8 cellular contexts compared by ENCODE assay signal in the genomic region with DNA sequence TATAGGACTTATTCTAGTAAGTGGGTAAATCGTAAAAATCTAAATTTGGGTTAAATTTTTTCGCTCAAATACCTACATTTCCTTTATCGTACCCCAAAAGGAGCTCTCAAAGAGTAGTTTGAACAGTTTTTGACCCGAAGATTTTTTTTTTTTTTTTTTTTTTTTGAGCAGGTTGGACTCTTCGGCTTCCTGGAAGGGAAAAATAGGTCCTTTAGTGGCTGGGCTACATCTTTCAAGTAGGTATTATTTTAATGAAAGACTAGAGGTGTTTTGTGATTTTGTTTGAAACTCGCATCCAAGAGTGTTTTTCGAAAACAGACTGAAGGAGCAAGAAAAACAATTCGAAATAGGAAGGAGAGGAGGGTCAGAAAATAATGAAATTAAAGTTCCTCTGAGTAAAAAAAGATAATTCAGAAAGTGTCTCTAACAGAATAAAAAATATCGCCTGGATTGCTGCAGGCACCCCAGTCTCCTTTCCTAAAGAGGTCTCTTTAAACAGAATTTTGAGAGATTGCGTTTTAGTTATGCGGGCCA. TPM values are rescaled to one million over a fixed set of nuclear protein-coding genes. Genes with fewer than 3 reads are reported as not detected.
DNase-seq lines count a peak whose midpoint lies in the region; ATAC-seq, FAIRE-seq and TF ChIP-seq lines count a peak whose summit lies in the region.

No MANE protein-coding gene starts in this region.

- TF ChIP-seq EP300 in HepG2 (IDR thresholded peaks at IDR 0.05; ENCODE audit: low read depth in 2 of 2, low read length in 2 of 2) (no peak), HepG2 (CRISPR knock-in tag; IDR thresholded peaks at IDR 0.05; ENCODE audit: borderline replicate concordance) (no peak)

- FAIRE-seq in HepG2 (lab: Jason Lieb, UNC) = no peak

- no peaks in the 10 kb centered on the region for H3K9me3 ChIP-seq in HepG2 (ENCODE audit: low read length)

- H3K9me3 Mint-ChIP-seq in type B pancreatic cell = no peaks in the 10 kb centered on the region

- peaks cover 11% of the 10 kb centered on the region for H3K27me3 Mint-ChIP-seq in type B pancreatic cell

- 2% methylated on average over 11 of the region's 11 CpGs for WGBS in HepG2 (ENCODE audit: low lambda C conversion rate)

- no peak for TF ChIP-seq POLR2A in HepG2 (IDR thresholded peaks at IDR 0.05; ENCODE audit: insufficient read depth in 1 of 2, low read depth in 2 of 2, low read length in 2 of 2)

- H3K36me3 ChIP-seq in HepG2 (replicated peaks in 1 of 2; ENCODE audit: control insufficient read depth in 1 of 2, insufficient read depth in 2 of 2, low read length in 2 of 2) = 0 out of 5 replicates have a peak, but pooled peaks cover 1 to 12% of the 10 kb centered on the region in 2 experiments

- H3K79me2 ChIP-seq in HepG2 (ENCODE audit: insufficient read depth, low read length) = peaks cover 70% of the 10 kb centered on the region

- no peak for ATAC-seq in HepG2
- no peak for ATAC-seq in HG03354 (IDR thresholded peaks at IDR 0.05; ENCODE audit: poor library complexity, severe bottlenecking, unreplicated experiment)

- POLR2A ChIA-PET in HepG2 (lab: Yijun Ruan, JAX) = interaction anchor here (1.1 to 3.1 kb wide), 3 partner anchors 8 to 14 kb away, joined by 5 to 66 read pairs (median 9); a partner anchor contains a TSS

- no peak for TF ChIP-seq CTCF in AG10803 (conservative IDR thresholded peaks at IDR 0.05; ENCODE audit: low read length)
- TF ChIP-seq CTCF in HL-60 (IDR thresholded peaks at IDR 0.05; ENCODE audit: insufficient read depth, low read length) = no peak
- TF ChIP-seq CTCF in HepG2 (CRISPR knock-in tag; IDR thresholded peaks at IDR 0.05) = no peak
- no peak for TF ChIP-seq CTCF in type B pancreatic cell (conservative IDR thresholded peaks at IDR 0.05)

- no peak for DNase-seq in AG10803 (ENCODE audit: low read depth)
- DNase-seq in HL-60 (ENCODE audit: low read depth in 1 of 2, low spot score in 1 of 2) = no peak
- DNase-seq in HepG2 (ENCODE audit: low spot score) = no peak
- no peak for DNase-seq in type B pancreatic cell (ENCODE audit: extremely low spot score, unreplicated experiment)
- DNase-seq in SKM-1 (lab: John Stamatoyannopoulos, UW; ENCODE audit: unreplicated experiment) = no peak
- DNase-seq in superior temporal gyrus (ENCODE audit: extremely low spot score) = no peak

- peak overlapping the region; percentile 92 for H3K4me3 Mint-ChIP-seq in type B pancreatic cell

- H3K27ac ChIP-seq in HL-60 (replicated peaks) (peak overlapping the region; percentile 98), angular gyrus (ENCODE audit: low read depth, low read length) (peak overlapping the region; percentile 98), HepG2 (ENCODE audit: extremely low read length, insufficient read depth, low read length) (peak overlapping the region; percentile 98)

- H3K4me1 Mint-ChIP-seq in type B pancreatic cell (ENCODE audit: unreplicated experiment) = peaks cover 16% of the 10 kb centered on the region

- peak overlapping the region; percentile 94 for H3K27ac Mint-ChIP-seq in type B pancreatic cell

- in situ Hi-C loops in HepG2 (cut with HindIII; ENCODE audit: extremely low pct_ligation_motif_present, low pct_unique_long_range_greater_than_20kb) = loop anchor here (25.0 kb wide), 1 partner anchor 636 kb away; no protein-coding TSS in a partner anchor

- BruUV-seq in HepG2 (replicated peaks; lab: Mats Ljungman, UMichigan) = no TSS peak

- peak overlapping the region; percentile 93 for H3K4me3 ChIP-seq in AG10803 (ENCODE audit: low read length)
- H3K4me3 ChIP-seq in HL-60 (replicated peaks; ENCODE audit: insufficient read depth, low read length) = peak overlapping the region; percentile 52
- peak overlapping the region; percentile 73 to 96 (median 85) for H3K4me3 ChIP-seq in HepG2 (replicated peaks in 1 of 3; ENCODE audit: insufficient read depth in 1 of 3, low read depth in 2 of 3, low read length in 3 of 3)

- H3K27me3 ChIP-seq in HL-60 (ENCODE audit: insufficient read depth, poor library complexity, severe bottlenecking) = no peaks in the 10 kb centered on the region
- no peaks in the 10 kb centered on the region; a peak in 1 of 5 replicates for H3K27me3 ChIP-seq in HepG2 (ENCODE audit: control insufficient read depth in 1 of 2, insufficient read depth in 2 of 2, low read length in 2 of 2)

- H4K20me1 ChIP-seq in HepG2 (ENCODE audit: insufficient read depth, low read length) = peaks cover 11% of the 10 kb centered on the region; the same call in 1 of the 2 replicates

- peaks cover 39% of the 10 kb centered on the region for H3K36me3 Mint-ChIP-seq in type B pancreatic cell

- H3K4me1 ChIP-seq in HepG2 (ENCODE audit: insufficient read depth, low read length) = peaks cover 50% of the 10 kb centered on the region

- H3K9ac ChIP-seq in HepG2 (ENCODE audit: insufficient read depth, low read depth, low read length) = peak overlapping the region; percentile 92

- no peak for TF ChIP-seq RAD21 in HepG2 (CRISPR knock-in tag; IDR thresholded peaks at IDR 0.05)

- CTCF ChIA-PET in HepG2 (lab: Yijun Ruan, JAX; ENCODE audit: low intra/inter-chr PET ratio, low total read pairs) = no interaction called here

- H3K4me2 ChIP-seq in HepG2 (ENCODE audit: low read depth, low read length) = peak overlapping the region; percentile 89

- H2AFZ ChIP-seq in HepG2 (ENCODE audit: low read length) = no peak overlapping the region

- intact Hi-C loops in HepG2 (cut with micrococcal nuclease; ENCODE audit: unreplicated experiment) = no loop called here

TF ChIP-seq in HepG2, 621 proteins besides CTCF, POLR2A, EP300 and RAD21 (continues in another document):
- no peak for TF ChIP-seq NONO (IDR thresholded peaks at IDR 0.05)
- no peak for TF ChIP-seq NONO (CRISPR knock-in tag; conservative IDR thresholded peaks at IDR 0.05)
- TF ChIP-seq KMT2A (CRISPR knock-in tag; IDR thresholded peaks at IDR 0.05) = no peak

RNA-seq across cellular contexts. Expression of a gene that starts 6.0 kb away (rescaled TPM):
- 37.2 and 39.6 TPM in 2 replicates for total RNA-seq in HepG2 (2016; rRNA removed; fragmentation: Illumina TruSeq; extraction: Trizol)
- 7.8 TPM in 2 replicates for total RNA-seq in HepG2 (2016; cell fraction: cytosol; rRNA removed; fragmentation: Illumina TruSeq; extraction: Trizol; ENCODE audit: low read depth)
- 39.5 and 39.9 TPM in 2 replicates for total RNA-seq in HepG2 (2016; cell fraction: insoluble cytoplasmic fraction; rRNA removed; fragmentation: Illumina TruSeq; extraction: Trizol)
- total RNA-seq in HepG2 (2016; cell fraction: membrane; rRNA removed; fragmentation: Illumina TruSeq; extraction: Trizol) = 22.3 and 22.5 TPM in 2 replicates
- 31.7 and 35.6 TPM in 2 replicates for total RNA-seq in HepG2 (2016; cell fraction: nucleus; rRNA removed; fragmentation: Illumina TruSeq; extraction: Trizol)
- polyA plus RNA-seq in HepG2 (2011; rRNA removed) = 18.8 and 20.1 TPM in 2 replicates
- polyA plus RNA-seq in HepG2 (2011; cell fraction: cytosol; rRNA removed) = 14.5 and 17.0 TPM in 2 replicates
- polyA plus RNA-seq in HepG2 (2011; cell fraction: nucleus; rRNA removed) = 9.6 and 9.9 TPM in 2 replicates
- 30.9 and 36.9 TPM in 2 replicates for polyA plus RNA-seq in HepG2 (2012)
- polyA plus RNA-seq in HepG2 (2016; cell fraction: cytosol; fragmentation: Illumina TruSeq; extraction: Trizol; ENCODE audit: low read depth) = 3.1 TPM in 2 replicates
- polyA plus RNA-seq in HepG2 (2016; cell fraction: insoluble cytoplasmic fraction; fragmentation: Illumina TruSeq; extraction: Trizol; ENCODE audit: low read depth) = 48.4 and 51.0 TPM in 2 replicates
- polyA plus RNA-seq in HepG2 (2016; cell fraction: membrane; fragmentation: Illumina TruSeq; extraction: Trizol; ENCODE audit: low read depth) = 11.6 TPM in 2 replicates
- polyA plus RNA-seq in HepG2 (2016; cell fraction: nucleus; fragmentation: Illumina TruSeq; extraction: Trizol; ENCODE audit: insufficient read depth, low read depth) = 40.3 and 40.5 TPM in 2 replicates
- polyA minus RNA-seq in HepG2 (2011; rRNA and poly(A)+ RNA removed; ENCODE audit: low replicate concordance) = 10.2 and 11.3 TPM in 2 replicates
- polyA minus RNA-seq in HepG2 (2011; cell fraction: cytosol; rRNA and poly(A)+ RNA removed) = 18.2 and 23.5 TPM in 2 replicates
- 27.1 and 37.2 TPM in 2 replicates for polyA minus RNA-seq in HepG2 (2011; cell fraction: nucleus; rRNA and poly(A)+ RNA removed)
- 49.6 and 85.5 TPM in 2 replicates for total RNA-seq in type B pancreatic cell (ENCODE audit: low replicate concordance)

RNA-seq across cellular contexts. Expression of a gene that starts 27.2 kb away (rescaled TPM):
- total RNA-seq in HepG2 (2016; rRNA removed; fragmentation: Illumina TruSeq; extraction: Trizol) (1.2 and 1.4 TPM in 2 replicates), type B pancreatic cell (ENCODE audit: low replicate concordance) (1.6 and 3.6 TPM in 2 replicates)
- 1.2 TPM in 1 of 2 replicates, not detected in the other for total RNA-seq in HepG2 (2016; cell fraction: cytosol; rRNA removed; fragmentation: Illumina TruSeq; extraction: Trizol; ENCODE audit: low read depth)
- total RNA-seq in HepG2 (2016; cell fraction: insoluble cytoplasmic fraction; rRNA removed; fragmentation: Illumina TruSeq; extraction: Trizol) = 1.3 TPM in 2 replicates
- 1.00 and 1.5 TPM in 2 replicates for total RNA-seq in HepG2 (2016; cell fraction: membrane; rRNA removed; fragmentation: Illumina TruSeq; extraction: Trizol)
- total RNA-seq in HepG2 (2016; cell fraction: nucleus; rRNA removed; fragmentation: Illumina TruSeq; extraction: Trizol) = 0.99 and 1.4 TPM in 2 replicates
- polyA plus RNA-seq in HepG2 (2011; rRNA removed) = 1.5 and 2.0 TPM in 2 replicates
- polyA plus RNA-seq in HepG2 (2011; cell fraction: cytosol; rRNA removed) = 0.97 and 1.0 TPM in 2 replicates
- polyA plus RNA-seq in HepG2 (2011; cell fraction: nucleus; rRNA removed) = 4.7 and 5.3 TPM in 2 replicates
- polyA plus RNA-seq in HepG2 (2012) = 0.60 and 2.4 TPM in 2 replicates
- polyA plus RNA-seq in HepG2 (2016; cell fraction: cytosol; fragmentation: Illumina TruSeq; extraction: Trizol; ENCODE audit: low read depth) = 0.41 and 0.74 TPM in 2 replicates
- polyA plus RNA-seq in HepG2 (2016; cell fraction: insoluble cytoplasmic fraction; fragmentation: Illumina TruSeq; extraction: Trizol; ENCODE audit: low read depth) = 0.99 and 1.1 TPM in 2 replicates
- polyA plus RNA-seq in HepG2 (2016; cell fraction: membrane; fragmentation: Illumina TruSeq; extraction: Trizol; ENCODE audit: low read depth) = 1.0 and 1.8 TPM in 2 replicates
- 4.4 and 4.9 TPM in 2 replicates for polyA plus RNA-seq in HepG2 (2016; cell fraction: nucleus; fragmentation: Illumina TruSeq; extraction: Trizol; ENCODE audit: insufficient read depth, low read depth)
- polyA minus RNA-seq in HepG2 (2011; rRNA and poly(A)+ RNA removed; ENCODE audit: low replicate concordance) = 1.8 TPM in 1 of 2 replicates, not detected in the other
- 0.69 TPM in 1 of 2 replicates, not detected in the other for polyA minus RNA-seq in HepG2 (2011; cell fraction: cytosol; rRNA and poly(A)+ RNA removed)
- 1.9 and 2.9 TPM in 2 replicates for polyA minus RNA-seq in HepG2 (2011; cell fraction: nucleus; rRNA and poly(A)+ RNA removed)
